In the genomic region with DNA sequence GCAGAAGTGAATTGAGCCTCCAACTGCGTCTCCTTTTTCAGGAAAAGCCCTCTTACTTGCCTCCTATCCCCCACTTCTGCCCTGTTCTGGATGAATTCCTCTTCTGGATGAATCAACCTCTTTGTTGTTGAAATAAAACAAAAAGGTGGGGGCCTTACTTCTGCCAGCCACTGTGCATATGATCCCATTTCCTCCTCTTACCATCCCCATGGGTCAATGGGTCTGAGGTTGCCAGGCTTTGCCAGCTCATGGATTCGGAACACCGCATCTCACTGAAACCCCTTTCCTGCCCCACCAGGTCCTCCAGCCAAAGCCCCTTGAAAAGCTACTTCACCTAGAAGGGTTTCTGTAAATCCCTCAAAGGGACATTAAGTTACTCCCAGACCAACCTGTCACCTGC, we compare ENCODE assay signal across 19 cellular contexts.
"Had no signal": no experiment of that assay in that cellular context is flagged by ENCODE, and none has a peak within 500 bp of the region (broad histone marks: within the 10 kb centered on the region; RNA-seq: fewer than 3 reads in every experiment).

No MANE protein-coding gene starts in this region.

- H3K36me3 ChIP-seq: brain microvascular endothelial cell, esophagus muscularis mucosa, thoracic aorta, upper lobe of left lung had no signal

- H3K4me1 ChIP-seq: parathyroid adenoma had no signal

- DNase-seq: activated gamma-delta T cell treated with Interleukin-2 at 50 U/mL for 16 hours; activated T-cell treated with anti-CD3 and anti-CD28 coated beads, Interleukin-2, amount 50 U/mL, for 1 hour; brain microvascular endothelial cell; caudate nucleus; effector CD8-positive, alpha-beta T cell; glutamatergic neuron; hippocampal formation; left colon; stimulated activated CD4-positive, alpha-beta T cell treated with anti-CD3 and anti-CD28 coated beads, Interleukin-15, amount 100 ng/mL, for 24 hours; stimulated activated CD8-positive, alpha-beta memory T cell treated with anti-CD3 and anti-CD28 coated beads, Interleukin-4, amount 100 ng/mL, for 48 hours; stimulated activated naive B cell treated with anti-CD40 and anti-IgM and Interleukin-4, amounts not matched to agents 10 μg/mL and 1 μg/mL and 100 μg/mL, for 72 hours; T-cell; upper lobe of left lung had no signal

- H3K79me2 ChIP-seq: parathyroid adenoma had no signal

- ATAC-seq: activated naive CD4-positive, alpha-beta T cell treated with anti-CD3 and anti-CD28 coated beads, Interleukin-2, amount 50 U/mL, for 72 hours; left colon; sciatic nerve; stimulated activated naive B cell treated with anti-CD40 and anti-IgM and Interleukin-4, amounts not matched to agents 10 μg/mL and 1 μg/mL and 100 μg/mL, for 72 hours; T-cell had no signal

- H3K27ac ChIP-seq: brain microvascular endothelial cell, esophagus muscularis mucosa, parathyroid adenoma, thoracic aorta, upper lobe of left lung had no signal

- H3K9me3 ChIP-seq: esophagus muscularis mucosa, thoracic aorta, upper lobe of left lung had no signal

- H3K4me3 ChIP-seq: esophagus muscularis mucosa, smooth muscle cell, thoracic aorta, upper lobe of left lung had no signal

- H2AFZ ChIP-seq: parathyroid adenoma had no signal

- H3K4me2 ChIP-seq: smooth muscle cell had no signal
